ENCODE assay signal across 1 cellular context in genomic region chr10:96578022-96578421, GRCh38.
TF ChIP-seq lines count a peak whose summit lies in the region.

No MANE protein-coding gene starts in this region.

TF ChIP-seq in GM12878, 131 proteins besides CTCF, POLR2A, EP300 and RAD21 (continued from another document):
- TF ChIP-seq ZNF592 (IDR thresholded peaks at IDR 0.05) (no peak), YBX1 (IDR thresholded peaks at IDR 0.05) (no peak), MTA3 (IDR thresholded peaks at IDR 0.05; ENCODE audit: borderline replicate concordance, low read length) (no peak), ZBTB11 (CRISPR knock-in tag; IDR thresholded peaks at IDR 0.05) (no peak), RBBP5 (conservative IDR thresholded peaks at IDR 0.05) (no peak), ATF3 (IDR thresholded peaks at IDR 0.05; ENCODE audit: borderline replicate concordance, extremely low read depth, low read depth, low read length) (no peak), IRF3 (IDR thresholded peaks at IDR 0.05) (no peak), POU2F2 (IDR thresholded peaks at IDR 0.05; ENCODE audit: borderline replicate concordance, low read depth, low read length) (no peak), IKZF1 (conservative IDR thresholded peaks at IDR 0.05) (no peak)
TF ChIP-seq in GM12878: peak in this region for 0.
